7 cellular contexts compared by ENCODE assay signal in the genomic region with DNA sequence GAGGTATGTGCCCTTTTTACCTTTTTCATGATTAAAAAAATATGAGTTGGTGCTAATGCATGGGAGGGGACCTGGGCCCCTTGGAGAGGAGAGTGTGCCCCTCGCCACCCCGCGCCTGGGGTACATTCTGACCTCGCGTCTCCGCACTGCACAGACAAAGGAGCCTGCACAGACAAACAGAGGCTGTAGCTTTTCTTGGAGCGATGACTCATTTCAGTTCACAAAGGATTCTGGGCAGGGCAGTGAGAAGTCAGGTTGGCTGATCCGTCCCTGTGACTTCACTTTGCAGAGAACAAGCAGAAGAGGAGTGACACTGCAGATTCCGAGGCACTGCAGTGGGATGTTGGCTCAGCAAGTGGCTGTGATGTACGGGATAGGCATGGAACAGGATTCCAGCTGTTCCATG.
DNase-seq lines count a peak whose midpoint lies in the region; FAIRE-seq and TF ChIP-seq lines count a peak whose summit lies in the region.

No MANE protein-coding gene starts in this region.

- H3K79me2 ChIP-seq in neural progenitor cell (ENCODE audit: low read depth) = no peaks in the 10 kb centered on the region

- no peaks in the 10 kb centered on the region for H3K9me3 ChIP-seq in neural progenitor cell (ENCODE audit: low read depth)
- no peaks in the 10 kb centered on the region for H3K9me3 ChIP-seq in CD8-positive, alpha-beta memory T cell (ENCODE audit: low read length)

- H3K9me3 Mint-ChIP-seq in neural progenitor cell = no peaks in the 10 kb centered on the region
- no peaks in the 10 kb centered on the region for H3K9me3 Mint-ChIP-seq in CD8-positive, alpha-beta memory T cell

- peaks cover 9% of the 10 kb centered on the region for H3K4me1 Mint-ChIP-seq in neural progenitor cell
- no peaks in the 10 kb centered on the region for H3K4me1 Mint-ChIP-seq in CD8-positive, alpha-beta memory T cell

- H3K9ac ChIP-seq in neural progenitor cell = no peak overlapping the region

- POLR2A ChIA-PET in CD8-positive, alpha-beta memory T cell (lab: Charles Lee) = no interaction called here

- H2AFZ ChIP-seq in neural progenitor cell (replicated peaks) = peak overlapping the region; percentile 3

- H3F3A ChIP-seq in neural progenitor cell (ENCODE audit: low read depth) = peaks cover 19% of the 10 kb centered on the region

- no peak for TF ChIP-seq CTCF in neural progenitor cell (IDR thresholded peaks at IDR 0.05)

- peak; percentile 72 for FAIRE-seq in HTR-8/SVneo (lab: Jason Lieb, UNC)

- peaks cover 30% of the 10 kb centered on the region for H3K4me1 ChIP-seq in neural progenitor cell
- no peaks in the 10 kb centered on the region for H3K4me1 ChIP-seq in CD8-positive, alpha-beta memory T cell (ENCODE audit: insufficient read depth, low read length)

- peak overlapping the region; percentile 43 for H3K27ac ChIP-seq in neural progenitor cell
- H3K27ac ChIP-seq in CD8-positive, alpha-beta memory T cell (ENCODE audit: low read depth, low read length) = no peak overlapping the region

- H3K4me3 ChIP-seq in neural progenitor cell = peak overlapping the region; percentile 35
- no peak overlapping the region for H3K4me3 ChIP-seq in CD8-positive, alpha-beta memory T cell (ENCODE audit: low read length)

- H3K4me2 ChIP-seq in neural progenitor cell = peak overlapping the region; percentile 77

- H3K27ac Mint-ChIP-seq in neural progenitor cell = no peak overlapping the region
- H3K27ac Mint-ChIP-seq in CD8-positive, alpha-beta memory T cell = no peak overlapping the region

- peaks cover 29% of the 10 kb centered on the region for H3K36me3 Mint-ChIP-seq in neural progenitor cell
- no peaks in the 10 kb centered on the region for H3K36me3 Mint-ChIP-seq in CD8-positive, alpha-beta memory T cell

- H4K20me1 ChIP-seq in neural progenitor cell (ENCODE audit: low read depth) = peaks cover 6% of the 10 kb centered on the region

- H3K27me3 ChIP-seq in neural progenitor cell = no peaks in the 10 kb centered on the region
- H3K27me3 ChIP-seq in CD8-positive, alpha-beta memory T cell (ENCODE audit: insufficient read depth, low read length, poor library complexity, severe bottlenecking) = no peaks in the 10 kb centered on the region

- H3K4me3 Mint-ChIP-seq in neural progenitor cell = no peak overlapping the region
- no peak overlapping the region for H3K4me3 Mint-ChIP-seq in CD8-positive, alpha-beta memory T cell

- peaks cover 2% of the 10 kb centered on the region for H3K27me3 Mint-ChIP-seq in neural progenitor cell (ENCODE audit: insufficient read depth, low read depth)
- H3K27me3 Mint-ChIP-seq in CD8-positive, alpha-beta memory T cell = peaks cover 0 to 12% of the 10 kb centered on the region in 2 donors

- H3K36me3 ChIP-seq in neural progenitor cell = no peaks in the 10 kb centered on the region
- H3K36me3 ChIP-seq in CD8-positive, alpha-beta memory T cell (ENCODE audit: insufficient read depth, low read length) = no peaks in the 10 kb centered on the region

- peak; percentile 81 for DNase-seq in HTR-8/SVneo (ENCODE audit: insufficient read length, low spot score)
- DNase-seq in SKM-1 treated with dmso at 0.1 percent for 144 hours (lab: John Stamatoyannopoulos, UW; ENCODE audit: unreplicated experiment) = peak; percentile 87
- peak; percentile 87 for DNase-seq in globus pallidus (ENCODE audit: low spot score)
- DNase-seq in neural progenitor cell (ENCODE audit: low spot score) = peak; percentile 86
- DNase-seq in CD8-positive, alpha-beta memory T cell = no peak
- DNase-seq in HUDEP-2 (lab: John Stamatoyannopoulos, UW; ENCODE audit: unreplicated experiment in 76 of 76) = no peak
- DNase-seq in activated CD4-positive, alpha-beta T cell treated with anti-CD3 and anti-CD28 coated beads for 1 hour = no peak

- CTCF ChIA-PET in CD8-positive, alpha-beta memory T cell (lab: Charles Lee) = no interaction called here

Comparison
In these comparisons a context has a peak if more than half of its experiments do, and no peak if none do; other contexts are left out.
1. DNase-seq: peak in HTR-8/SVneo (single experiment), SKM-1 treated with dmso at 0.1 percent for 144 hours (single experiment), globus pallidus (single experiment) and neural progenitor cell (single experiment); none in CD8-positive, alpha-beta memory T cell (0 of 5), HUDEP-2 (0 of 76) and activated CD4-positive, alpha-beta T cell treated with anti-CD3 and anti-CD28 coated beads for 1 hour (single experiment).